ENCODE assay signal across 8 cellular contexts in genomic region chr14:85535916-85536834, GRCh38. TPM values are rescaled to one million over a fixed set of nuclear protein-coding genes. Genes with fewer than 3 reads are reported as not detected.
A peak's percentile ranks its signal among the peaks of the same experiment; 100 is the strongest.
DNase-seq lines count a peak whose midpoint lies in the region; ATAC-seq and TF ChIP-seq lines count a peak whose summit lies in the region.

No MANE protein-coding gene starts in this region.

- ATAC-seq in GM18907 (IDR thresholded peaks at IDR 0.05; ENCODE audit: unreplicated experiment) (no peak), GM18867 (IDR thresholded peaks at IDR 0.05; ENCODE audit: unreplicated experiment) (no peak), GM18511 (IDR thresholded peaks at IDR 0.05; ENCODE audit: unreplicated experiment) (no peak)

- DNase-seq in Caco-2, result no peak
- DNase-seq in NCI-H2171 treated with DMSO at 0.1 percent for 48 hours (lab: John Stamatoyannopoulos, UW), result peak; percentile 67
- DNase-seq in endothelial cell (ENCODE audit: low spot score), result no peak
- DNase-seq in neural crest cell (ENCODE audit: low read depth, low spot score), result no peak
- no peak for DNase-seq in 8988T

- H3K36me3 Mint-ChIP-seq in Caco-2 (ENCODE audit: insufficient read depth, unreplicated experiment) (no peaks in the 10 kb centered on the region), endothelial cell (ENCODE audit: low read depth, unreplicated experiment) (no peaks in the 10 kb centered on the region), neural crest cell (ENCODE audit: low read depth) (no peaks in the 10 kb centered on the region)

- no peaks in the 10 kb centered on the region for H3K27me3 ChIP-seq in Caco-2 (replicated peaks; ENCODE audit: control insufficient read depth, insufficient read depth, low read length)

- H3K27ac Mint-ChIP-seq in Caco-2 (ENCODE audit: unreplicated experiment) (no peak overlapping the region), endothelial cell (ENCODE audit: unreplicated experiment) (no peak overlapping the region), neural crest cell (ENCODE audit: unreplicated experiment) (no peak overlapping the region)

- POLR2A ChIA-PET in Caco-2 (lab: Charles Lee), result no interaction called here

- H3K27me3 Mint-ChIP-seq in Caco-2 (ENCODE audit: insufficient read depth, unreplicated experiment) (no peaks in the 10 kb centered on the region), endothelial cell (ENCODE audit: unreplicated experiment) (peaks cover 21% of the 10 kb centered on the region), neural crest cell (ENCODE audit: low read depth) (peaks cover 54% of the 10 kb centered on the region)

- H3K4me3 Mint-ChIP-seq in Caco-2 (ENCODE audit: unreplicated experiment) (no peak overlapping the region), endothelial cell (ENCODE audit: unreplicated experiment) (no peak overlapping the region), neural crest cell (peak overlapping the region; percentile 73)

- no peak overlapping the region for H3K4me3 ChIP-seq in Caco-2 (ENCODE audit: low read depth, low read length)

- intact Hi-C loops in Caco-2 (cut with micrococcal nuclease; ENCODE audit: unreplicated experiment), result no loop called here

- H3K4me1 Mint-ChIP-seq in Caco-2 (ENCODE audit: low read depth, unreplicated experiment) (no peaks in the 10 kb centered on the region), endothelial cell (ENCODE audit: unreplicated experiment) (peaks cover 22% of the 10 kb centered on the region), neural crest cell (peaks cover 62% of the 10 kb centered on the region)

- CTCF ChIA-PET in Caco-2 (lab: Charles Lee), result no interaction called here

- no peaks in the 10 kb centered on the region; the same call in 1 of the 2 replicates for H3K4me1 ChIP-seq in Caco-2

- no TSS peak for BruUV-seq in Caco-2 (replicated peaks; lab: Mats Ljungman, UMichigan)

- TF ChIP-seq CTCF in Caco-2 (IDR thresholded peaks at IDR 0.05; ENCODE audit: insufficient read depth in 1 of 2, low read depth in 1 of 2, low read length in 1 of 2, severe bottlenecking in 1 of 2, unreplicated experiment in 1 of 2) (peak; percentile 34 to 46), endothelial cell (IDR thresholded peaks at IDR 0.05; ENCODE audit: unreplicated experiment) (peak; percentile 14), neural crest cell (conservative IDR thresholded peaks at IDR 0.05) (peak; percentile 68)

- 0 out of 2 replicates have a peak, but pooled peaks cover 5% of the 10 kb centered on the region for H3K9me3 ChIP-seq in Caco-2

- H3K9me3 Mint-ChIP-seq in Caco-2 (ENCODE audit: unreplicated experiment) (peaks cover 9% of the 10 kb centered on the region), endothelial cell (ENCODE audit: unreplicated experiment) (no peaks in the 10 kb centered on the region), neural crest cell (no peaks in the 10 kb centered on the region)

- no peaks in the 10 kb centered on the region for H3K36me3 ChIP-seq in Caco-2 (ENCODE audit: control insufficient read depth, insufficient read depth, low read length)

RNA-seq across cellular contexts. Expression of gene FLRT2, which starts 6.2 kb away (rescaled TPM):
- 0.07 and 0.43 TPM in 2 replicates for total RNA-seq in Caco-2 (2022)
- 7.8 TPM for total RNA-seq in endothelial cell (ENCODE audit: unreplicated experiment)
- total RNA-seq in neural crest cell, result 13.5 and 14.9 TPM in 2 replicates

Comparison
In these comparisons a context has a peak if more than half of its experiments do, and no peak if none do; other contexts are left out.
1. CTCF ChIP-seq: peak in every context shown above with its lines; median percentile 68 in neural crest cell; 40 in Caco-2; 14 in endothelial cell.